20 cellular contexts compared by ENCODE assay signal in genomic region chr3:101548527-101549105, GRCh38. TPM values are rescaled to one million over a fixed set of nuclear protein-coding genes. Genes with fewer than 3 reads are reported as not detected.
DNase-seq lines count a peak whose midpoint lies in the region; ATAC-seq and TF ChIP-seq lines count a peak whose summit lies in the region.
"Had no signal": no experiment of that assay in that cellular context is flagged by ENCODE, and none has a peak within 500 bp of the region (broad histone marks: within the 10 kb centered on the region; RNA-seq: fewer than 3 reads in every experiment).

No MANE protein-coding gene starts in this region.

- H3K9ac ChIP-seq in liver (ENCODE audit: low read depth in 1 of 2, low read length in 2 of 2) = no peak overlapping the region

- H3K27ac Mint-ChIP-seq in CD8-positive, alpha-beta T cell = peak overlapping the region; percentile 0
- H3K27ac Mint-ChIP-seq in activated T-helper 2 cell treated with anti-CD3 and anti-CD28 coated beads, Interferon-gamma antibody, Interleukin-2, Interleukin-4, amounts not matched to agents 10 μg/mL and 5 μg/mL and 100 μg/mL, durations not matched to agents 14 hours and 24 hours and 36 hours = peak overlapping the region; percentile 5
- no peak overlapping the region for H3K27ac Mint-ChIP-seq in activated CD4-positive, alpha-beta T cell treated with anti-CD3 and anti-CD28 coated beads for 36 hours

- H3K36me3 Mint-ChIP-seq in CD8-positive, alpha-beta T cell = no peaks in the 10 kb centered on the region
- H3K36me3 Mint-ChIP-seq in activated T-helper 2 cell treated with anti-CD3 and anti-CD28 coated beads, Interferon-gamma antibody, Interleukin-2, Interleukin-4, amounts not matched to agents 10 μg/mL and 5 μg/mL and 100 μg/mL, durations not matched to agents 14 hours and 24 hours and 36 hours (ENCODE audit: low read depth) = no peaks in the 10 kb centered on the region
- no peaks in the 10 kb centered on the region for H3K36me3 Mint-ChIP-seq in activated CD4-positive, alpha-beta T cell treated with anti-CD3 and anti-CD28 coated beads for 36 hours (ENCODE audit: low read depth)

- CTCF ChIA-PET in CD8-positive, alpha-beta T cell (lab: Charles Lee) = no interaction called here
- CTCF ChIA-PET in activated CD4-positive, alpha-beta T cell treated with anti-CD3 and anti-CD28 coated beads for 36 hours (lab: Charles Lee) = interaction anchor here (0.6 to 1.1 kb wide), 4 partner anchors 32 to 1089 kb away, joined by 4 to 5 read pairs (median 4); no protein-coding TSS in a partner anchor

- no peak for ATAC-seq in CD8-positive, alpha-beta T cell
- no peak for ATAC-seq in HG03097 (IDR thresholded peaks at IDR 0.05; ENCODE audit: low FRiP score, unreplicated experiment)
- ATAC-seq in activated CD4-positive, alpha-beta T cell treated with anti-CD3 and anti-CD28 coated beads for 36 hours = no peak
- ATAC-seq: PC-3, Right ventricle myocardium inferior had no signal

- H3K27me3 Mint-ChIP-seq in CD8-positive, alpha-beta T cell (ENCODE audit: low read depth) = no peaks in the 10 kb centered on the region
- H3K27me3 Mint-ChIP-seq in activated T-helper 2 cell treated with anti-CD3 and anti-CD28 coated beads, Interferon-gamma antibody, Interleukin-2, Interleukin-4, amounts not matched to agents 10 μg/mL and 5 μg/mL and 100 μg/mL, durations not matched to agents 14 hours and 24 hours and 36 hours (ENCODE audit: low read depth) = no peaks in the 10 kb centered on the region
- no peaks in the 10 kb centered on the region for H3K27me3 Mint-ChIP-seq in activated CD4-positive, alpha-beta T cell treated with anti-CD3 and anti-CD28 coated beads for 36 hours

- H3K4me3 Mint-ChIP-seq in CD8-positive, alpha-beta T cell = no peak overlapping the region
- no peak overlapping the region for H3K4me3 Mint-ChIP-seq in activated T-helper 2 cell treated with anti-CD3 and anti-CD28 coated beads, Interferon-gamma antibody, Interleukin-2, Interleukin-4, amounts not matched to agents 10 μg/mL and 5 μg/mL and 100 μg/mL, durations not matched to agents 14 hours and 24 hours and 36 hours (ENCODE audit: low read depth)
- no peak overlapping the region for H3K4me3 Mint-ChIP-seq in activated CD4-positive, alpha-beta T cell treated with anti-CD3 and anti-CD28 coated beads for 36 hours

- no peak for TF ChIP-seq CTCF in CD8-positive, alpha-beta T cell (IDR thresholded peaks at IDR 0.05)
- TF ChIP-seq CTCF in liver (IDR thresholded peaks at IDR 0.05; ENCODE audit: low read depth, low read length, missing input control) = no peak

- H3K27me3 ChIP-seq in CD8-positive, alpha-beta T cell (ENCODE audit: insufficient read depth, low read length) = no peaks in the 10 kb centered on the region
- H3K27me3 ChIP-seq in liver (ENCODE audit: control insufficient read depth in 4 of 4, insufficient read depth in 4 of 4, low read length in 3 of 4) = no peaks in the 10 kb centered on the region

- intact Hi-C loops in CD8-positive, alpha-beta T cell (cut with DNase I, micrococcal nuclease) = no loop called here
- intact Hi-C loops in activated T-helper 2 cell treated with anti-CD3 and anti-CD28 coated beads, Interferon-gamma antibody, Interleukin-2, Interleukin-4, amounts not matched to agents 10 μg/mL and 5 μg/mL and 100 μg/mL, durations not matched to agents 14 hours and 24 hours and 36 hours (cut with micrococcal nuclease) = no loop called here
- intact Hi-C loops in activated CD4-positive, alpha-beta T cell treated with anti-CD3 and anti-CD28 coated beads for 36 hours (cut with DNase I, micrococcal nuclease) = no loop called here

- no peaks in the 10 kb centered on the region for H3K9me3 Mint-ChIP-seq in CD8-positive, alpha-beta T cell
- no peaks in the 10 kb centered on the region for H3K9me3 Mint-ChIP-seq in activated T-helper 2 cell treated with anti-CD3 and anti-CD28 coated beads, Interferon-gamma antibody, Interleukin-2, Interleukin-4, amounts not matched to agents 10 μg/mL and 5 μg/mL and 100 μg/mL, durations not matched to agents 14 hours and 24 hours and 36 hours
- H3K9me3 Mint-ChIP-seq in activated CD4-positive, alpha-beta T cell treated with anti-CD3 and anti-CD28 coated beads for 36 hours (ENCODE audit: low read depth) = no peaks in the 10 kb centered on the region

- no peaks in the 10 kb centered on the region for H3K36me3 ChIP-seq in CD8-positive, alpha-beta T cell (ENCODE audit: insufficient read depth, low read length)
- H3K36me3 ChIP-seq in liver (ENCODE audit: control insufficient read depth in 4 of 4, insufficient read depth in 3 of 4, low read depth in 1 of 4, low read length in 3 of 4) = no peaks in the 10 kb centered on the region

- POLR2A ChIA-PET in CD8-positive, alpha-beta T cell (lab: Charles Lee) = interaction anchor here (1.7 kb wide), 1 partner anchor 30 kb away, joined by 4 read pairs; no protein-coding TSS in a partner anchor
- POLR2A ChIA-PET in activated CD4-positive, alpha-beta T cell treated with anti-CD3 and anti-CD28 coated beads for 36 hours (lab: Charles Lee) = interaction anchor here (0.6 to 0.7 kb wide), 2 partner anchors 13 to 387 kb away, joined by 5 to 9 read pairs; partner anchors contain the start of gene TRMT10C

- H3K27ac ChIP-seq in CD8-positive, alpha-beta T cell (ENCODE audit: low read depth, low read length) = no peak overlapping the region
- H3K27ac ChIP-seq in liver (ENCODE audit: low read depth in 1 of 2, low read length in 2 of 2) = no peak overlapping the region

- H3K4me1 ChIP-seq in CD8-positive, alpha-beta T cell (ENCODE audit: insufficient read depth, low read length) = peaks cover 11% of the 10 kb centered on the region
- no peaks in the 10 kb centered on the region for H3K4me1 ChIP-seq in liver (ENCODE audit: control insufficient read depth in 4 of 4, insufficient read depth in 4 of 4, low read length in 3 of 4)

- H3K4me3 ChIP-seq in CD8-positive, alpha-beta T cell (ENCODE audit: low read depth, low read length) = no peak overlapping the region
- H3K4me3 ChIP-seq in liver (ENCODE audit: low read depth in 1 of 3, low read length in 3 of 3) = no peak overlapping the region

- H3K4me1 Mint-ChIP-seq in CD8-positive, alpha-beta T cell (ENCODE audit: low read depth) = peaks cover 13% of the 10 kb centered on the region
- H3K4me1 Mint-ChIP-seq in activated T-helper 2 cell treated with anti-CD3 and anti-CD28 coated beads, Interferon-gamma antibody, Interleukin-2, Interleukin-4, amounts not matched to agents 10 μg/mL and 5 μg/mL and 100 μg/mL, durations not matched to agents 14 hours and 24 hours and 36 hours (ENCODE audit: low read depth) = peaks cover 20% of the 10 kb centered on the region
- H3K4me1 Mint-ChIP-seq in activated CD4-positive, alpha-beta T cell treated with anti-CD3 and anti-CD28 coated beads for 36 hours = peaks cover 12% of the 10 kb centered on the region

- WGBS in liver = 68% methylated on average over 2 of the region's 2 CpGs

- H3K9me3 ChIP-seq in CD8-positive, alpha-beta T cell (ENCODE audit: low read length) = no peaks in the 10 kb centered on the region
- H3K9me3 ChIP-seq in liver (ENCODE audit: control insufficient read depth in 4 of 4, low read length in 3 of 4) = no peaks in the 10 kb centered on the region

- no peak for DNase-seq in CD8-positive, alpha-beta T cell
- DNase-seq in HuH-7 (ENCODE audit: low spot score) = peak; percentile 77
- DNase-seq in activated T-helper 2 cell treated with anti-CD3 and anti-CD28 coated beads, Interferon-gamma antibody, Interleukin-2, Interleukin-4, amounts not matched to agents 10 μg/mL and 5 μg/mL and 100 μg/mL, durations not matched to agents 14 hours and 24 hours and 36 hours (ENCODE audit: low spot score) = no peak
- no peak for DNase-seq in SIG-M5 (lab: John Stamatoyannopoulos, UW)
- no peak for DNase-seq in activated CD4-positive, alpha-beta T cell treated with anti-CD3 and anti-CD28 coated beads for 36 hours
- DNase-seq: C1 segment of cervical spinal cord; NCI-H1048; NCI-H1417 treated with DMSO at 0.1 percent for 48 hours; NCI-H1694 treated with DMSO at 0.1 percent for 48 hours; NCI-H2081 treated with DMSO at 0.1 percent for 48 hours; NCI-H2171; NCI-H446; NCI-H524 treated with DMSO at 0.1 percent for 48 hours; NCI-H82; NK-92 treated with Interleukin-12 subunit alpha and Interleukin-12 subunit beta, amount 100 ng/mL, for 24 hours; PC-3; T-helper 1 cell had no signal

- no peak for TF ChIP-seq RAD21 in liver (IDR thresholded peaks at IDR 0.05)

TF ChIP-seq in liver, 16 proteins besides CTCF, POLR2A, EP300 and RAD21:
- TF ChIP-seq HNF4A (conservative IDR thresholded peaks at IDR 0.05) = peak; percentile 12 to 39
- no peak for TF ChIP-seq JUND (IDR thresholded peaks at IDR 0.05)
- no peak for TF ChIP-seq FOXA2 (IDR thresholded peaks at IDR 0.05)

RNA-seq across cellular contexts. Expression of gene TRMT10C, which starts 13.1 kb away (rescaled TPM):
- 10 to 100 TPM; 41.5 to 44.0 TPM for total RNA-seq in CD8-positive, alpha-beta T cell
- 47.1 and 54.0 TPM in 2 replicates for total RNA-seq in activated T-helper 2 cell treated with anti-CD3 and anti-CD28 coated beads, Interferon-gamma antibody, Interleukin-2, Interleukin-4, amounts not matched to agents 10 μg/mL and 5 μg/mL and 100 μg/mL, durations not matched to agents 14 hours and 24 hours and 36 hours
- total RNA-seq in liver = 10 to 100 TPM; 12.6 to 18.1 TPM
- 10 to 100 TPM; 14.9 to 30.3 TPM for polyA plus RNA-seq in liver
- 10 to 100 TPM; 54.3 to 55.4 TPM for total RNA-seq in activated CD4-positive, alpha-beta T cell treated with anti-CD3 and anti-CD28 coated beads for 36 hours

RNA-seq across cellular contexts. Expression of gene PCNP, which starts 25.4 kb away (rescaled TPM):
- 100 to 1,000 TPM; 175 to 189 TPM for total RNA-seq in CD8-positive, alpha-beta T cell
- 190 and 192 TPM in 2 replicates for total RNA-seq in activated T-helper 2 cell treated with anti-CD3 and anti-CD28 coated beads, Interferon-gamma antibody, Interleukin-2, Interleukin-4, amounts not matched to agents 10 μg/mL and 5 μg/mL and 100 μg/mL, durations not matched to agents 14 hours and 24 hours and 36 hours
- total RNA-seq in liver = 10 to 100 TPM; 34.2 to 59.3 TPM
- 10 to 100 TPM; 28.2 to 34.7 TPM for polyA plus RNA-seq in liver
- 100 to 1,000 TPM; 213 to 264 TPM for total RNA-seq in activated CD4-positive, alpha-beta T cell treated with anti-CD3 and anti-CD28 coated beads for 36 hours

RNA-seq across cellular contexts. Expression of gene SENP7, which starts 35.6 kb away (rescaled TPM):
- total RNA-seq in CD8-positive, alpha-beta T cell = 10 to 100 TPM; 28.3 to 29.1 TPM
- 10.7 and 10.8 TPM in 2 replicates for total RNA-seq in activated T-helper 2 cell treated with anti-CD3 and anti-CD28 coated beads, Interferon-gamma antibody, Interleukin-2, Interleukin-4, amounts not matched to agents 10 μg/mL and 5 μg/mL and 100 μg/mL, durations not matched to agents 14 hours and 24 hours and 36 hours
- 10 to 100 TPM in 1 of 2 donors, 1 to 10 TPM in 1; 9.7 to 18.5 TPM for total RNA-seq in liver
- 1 to 10 TPM; 1.9 to 3.9 TPM for polyA plus RNA-seq in liver
- 10 to 100 TPM; 12.3 to 12.9 TPM for total RNA-seq in activated CD4-positive, alpha-beta T cell treated with anti-CD3 and anti-CD28 coated beads for 36 hours
